Comparison of ENCODE assay signal across 1 cellular context in the genomic region with DNA sequence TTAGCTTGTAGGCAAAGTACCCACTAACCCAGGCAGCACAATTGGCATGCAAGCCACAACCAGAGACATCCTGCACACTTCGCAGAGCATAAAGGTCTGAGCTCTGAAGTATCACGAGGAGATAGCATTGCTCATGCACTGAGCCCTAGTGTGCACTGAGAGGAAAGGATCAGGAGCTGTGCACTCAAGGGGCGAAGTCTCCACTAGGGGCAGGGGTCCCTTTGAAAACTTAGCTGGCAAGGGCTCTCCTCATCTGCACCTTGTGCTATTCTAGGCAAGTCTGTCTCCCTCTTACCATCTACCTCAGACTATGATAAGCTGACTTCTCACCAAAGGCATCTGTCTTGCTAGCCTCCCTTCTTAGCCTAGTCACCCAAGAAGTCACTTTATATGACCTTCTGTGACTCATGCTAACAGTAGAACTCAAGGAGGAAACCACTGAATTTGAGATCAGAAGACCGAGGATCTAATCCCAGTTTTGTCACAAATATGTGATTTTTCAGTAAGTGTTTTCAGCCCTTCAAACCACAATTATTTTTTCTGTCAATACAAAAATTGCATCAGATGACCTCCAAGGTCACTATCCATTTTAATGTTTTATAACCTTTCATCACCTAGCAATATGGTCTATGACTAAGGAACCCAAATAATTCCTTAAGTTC.
TF ChIP-seq lines count a peak whose summit lies in the region.

No MANE protein-coding gene starts in this region.

TF ChIP-seq in GM23338, 12 proteins besides CTCF, POLR2A, EP300 and RAD21 (continued from another document):
- TF ChIP-seq, protein P1, sequence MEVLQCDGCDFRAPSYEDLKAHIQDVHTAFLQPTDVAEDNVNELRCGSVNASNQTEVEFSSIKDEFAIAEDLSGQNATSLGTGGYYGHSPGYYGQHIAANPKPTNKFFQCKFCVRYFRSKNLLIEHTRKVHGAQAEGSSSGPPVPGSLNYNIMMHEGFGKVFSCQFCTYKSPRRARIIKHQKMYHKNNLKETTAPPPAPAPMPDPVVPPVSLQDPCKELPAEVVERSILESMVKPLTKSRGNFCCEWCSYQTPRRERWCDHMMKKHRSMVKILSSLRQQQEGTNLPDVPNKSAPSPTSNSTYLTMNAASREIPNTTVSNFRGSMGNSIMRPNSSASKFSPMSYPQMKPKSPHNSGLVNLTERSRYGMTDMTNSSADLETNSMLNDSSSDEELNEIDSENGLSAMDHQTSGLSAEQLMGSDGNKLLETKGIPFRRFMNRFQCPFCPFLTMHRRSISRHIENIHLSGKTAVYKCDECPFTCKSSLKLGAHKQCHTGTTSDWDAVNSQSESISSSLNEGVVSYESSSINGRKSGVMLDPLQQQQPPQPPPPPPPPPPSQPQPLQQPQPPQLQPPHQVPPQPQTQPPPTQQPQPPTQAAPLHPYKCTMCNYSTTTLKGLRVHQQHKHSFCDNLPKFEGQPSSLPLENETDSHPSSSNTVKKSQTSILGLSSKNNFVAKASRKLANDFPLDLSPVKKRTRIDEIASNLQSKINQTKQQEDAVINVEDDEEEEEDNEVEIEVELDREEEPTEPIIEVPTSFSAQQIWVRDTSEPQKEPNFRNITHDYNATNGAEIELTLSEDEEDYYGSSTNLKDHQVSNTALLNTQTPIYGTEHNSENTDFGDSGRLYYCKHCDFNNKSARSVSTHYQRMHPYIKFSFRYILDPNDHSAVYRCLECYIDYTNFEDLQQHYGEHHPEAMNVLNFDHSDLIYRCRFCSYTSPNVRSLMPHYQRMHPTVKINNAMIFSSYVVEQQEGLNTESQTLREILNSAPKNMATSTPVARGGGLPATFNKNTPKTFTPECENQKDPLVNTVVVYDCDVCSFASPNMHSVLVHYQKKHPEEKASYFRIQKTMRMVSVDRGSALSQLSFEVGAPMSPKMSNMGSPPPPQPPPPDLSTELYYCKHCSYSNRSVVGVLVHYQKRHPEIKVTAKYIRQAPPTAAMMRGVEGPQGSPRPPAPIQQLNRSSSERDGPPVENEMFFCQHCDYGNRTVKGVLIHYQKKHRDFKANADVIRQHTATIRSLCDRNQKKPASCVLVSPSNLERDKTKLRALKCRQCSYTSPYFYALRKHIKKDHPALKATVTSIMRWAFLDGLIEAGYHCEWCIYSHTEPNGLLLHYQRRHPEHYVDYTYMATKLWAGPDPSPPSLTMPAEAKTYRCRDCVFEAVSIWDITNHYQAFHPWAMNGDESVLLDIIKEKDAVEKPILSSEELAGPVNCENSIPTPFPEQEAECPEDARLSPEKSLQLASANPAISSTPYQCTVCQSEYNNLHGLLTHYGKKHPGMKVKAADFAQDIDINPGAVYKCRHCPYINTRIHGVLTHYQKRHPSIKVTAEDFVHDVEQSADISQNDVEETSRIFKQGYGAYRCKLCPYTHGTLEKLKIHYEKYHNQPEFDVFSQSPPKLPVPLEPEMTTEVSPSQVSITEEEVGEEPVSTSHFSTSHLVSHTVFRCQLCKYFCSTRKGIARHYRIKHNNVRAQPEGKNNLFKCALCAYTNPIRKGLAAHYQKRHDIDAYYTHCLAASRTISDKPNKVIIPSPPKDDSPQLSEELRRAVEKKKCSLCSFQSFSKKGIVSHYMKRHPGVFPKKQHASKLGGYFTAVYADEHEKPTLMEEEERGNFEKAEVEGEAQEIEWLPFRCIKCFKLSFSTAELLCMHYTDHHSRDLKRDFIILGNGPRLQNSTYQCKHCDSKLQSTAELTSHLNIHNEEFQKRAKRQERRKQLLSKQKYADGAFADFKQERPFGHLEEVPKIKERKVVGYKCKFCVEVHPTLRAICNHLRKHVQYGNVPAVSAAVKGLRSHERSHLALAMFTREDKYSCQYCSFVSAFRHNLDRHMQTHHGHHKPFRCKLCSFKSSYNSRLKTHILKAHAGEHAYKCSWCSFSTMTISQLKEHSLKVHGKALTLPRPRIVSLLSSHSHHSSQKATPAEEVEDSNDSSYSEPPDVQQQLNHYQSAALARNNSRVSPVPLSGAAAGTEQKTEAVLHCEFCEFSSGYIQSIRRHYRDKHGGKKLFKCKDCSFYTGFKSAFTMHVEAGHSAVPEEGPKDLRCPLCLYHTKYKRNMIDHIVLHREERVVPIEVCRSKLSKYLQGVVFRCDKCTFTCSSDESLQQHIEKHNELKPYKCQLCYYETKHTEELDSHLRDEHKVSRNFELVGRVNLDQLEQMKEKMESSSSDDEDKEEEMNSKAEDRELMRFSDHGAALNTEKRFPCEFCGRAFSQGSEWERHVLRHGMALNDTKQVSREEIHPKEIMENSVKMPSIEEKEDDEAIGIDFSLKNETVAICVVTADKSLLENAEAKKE (CRISPR knock-in tag; IDR thresholded peaks at IDR 0.05): no peak
